Comparison of ENCODE assay signal across 13 cellular contexts in the genomic region with DNA sequence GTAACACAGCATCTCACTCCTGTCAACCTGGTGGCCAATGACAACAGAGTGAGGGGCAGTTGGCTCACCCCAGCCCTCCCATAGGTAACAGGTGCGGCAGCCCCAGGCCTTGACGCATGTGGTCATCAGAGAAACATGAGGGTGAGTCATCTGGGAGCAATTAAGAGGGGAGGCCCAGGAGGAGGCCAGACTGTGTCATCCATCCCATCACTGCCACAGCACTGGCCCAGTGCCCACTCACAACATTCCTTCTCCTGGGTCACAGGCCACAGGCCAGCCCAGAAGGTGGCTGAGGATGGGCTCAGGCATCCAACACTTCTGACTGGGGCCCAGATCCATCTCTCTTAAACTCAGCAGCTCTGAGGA. TPM values are rescaled to one million over a fixed set of nuclear protein-coding genes. Genes with fewer than 3 reads are reported as not detected.
DNase-seq lines count a peak whose midpoint lies in the region; ATAC-seq, FAIRE-seq and TF ChIP-seq lines count a peak whose summit lies in the region.
"Had no signal": no experiment of that assay in that cellular context is flagged by ENCODE, and none has a peak within 500 bp of the region (broad histone marks: within the 10 kb centered on the region; RNA-seq: fewer than 3 reads in every experiment).

No MANE protein-coding gene starts in this region.

- H3K9me3 ChIP-seq in mucosa of descending colon, result no peaks in the 10 kb centered on the region

- intact Hi-C loops in mucosa of descending colon (cut with DNase I, micrococcal nuclease), result loop anchor here (10.0 kb wide), 1 partner anchor 475 kb away; no protein-coding TSS in a partner anchor

- H3K36me3 ChIP-seq in bronchial epithelial cell (ENCODE audit: control insufficient read depth, insufficient read depth, low read length) (no peaks in the 10 kb centered on the region), mucosa of descending colon (ENCODE audit: low read depth) (no peaks in the 10 kb centered on the region)

- no peak for TF ChIP-seq CTCF in bronchial epithelial cell (IDR thresholded peaks at IDR 0.05; ENCODE audit: insufficient read depth, low read length, severe bottlenecking)
- no peak for TF ChIP-seq CTCF in mucosa of descending colon (IDR thresholded peaks at IDR 0.05)

- DNase-seq in DMS53 (lab: John Stamatoyannopoulos, UW) (peak; percentile 59), M059J (ENCODE audit: low read depth) (peak; percentile 97), bronchial epithelial cell (ENCODE audit: low read depth) (peak; percentile 87), mucosa of descending colon (no peak), frontal cortex (ENCODE audit: low spot score in 2 of 2) (no peak), NCI-H526 (lab: John Stamatoyannopoulos, UW) (no peak), NCI-H510A (lab: John Stamatoyannopoulos, UW) (no peak)
- DNase-seq: activated CD8-positive, alpha-beta memory T cell treated with anti-CD3 and anti-CD28 coated beads, Interleukin-2, amount 10 ng/mL, durations not matched to agents 7 days and 5 days; central memory CD4-positive, alpha-beta T cell; hypothalamus; NCI-H2029 treated with DMSO at 0.1 percent for 48 hours had no signal

- H3K4me1 ChIP-seq in mucosa of descending colon (ENCODE audit: low read depth), result peaks cover 7% of the 10 kb centered on the region

- ATAC-seq in mucosa of descending colon, result peak; percentile 29
- ATAC-seq in GM18909 (IDR thresholded peaks at IDR 0.05; ENCODE audit: poor library complexity, unreplicated experiment), result no peak
- ATAC-seq: activated CD8-positive, alpha-beta memory T cell treated with anti-CD3 and anti-CD28 coated beads, Interleukin-2, amount 10 ng/mL, durations not matched to agents 7 days and 5 days had no signal

- FAIRE-seq in bronchial epithelial cell (lab: Jason Lieb, UNC) (no peak), frontal cortex (lab: Jason Lieb, UNC) (no peak)

- no peak overlapping the region for H3K4me3 ChIP-seq in bronchial epithelial cell (ENCODE audit: low read depth, low read length)
- no peak overlapping the region for H3K4me3 ChIP-seq in mucosa of descending colon

- H3K27me3 ChIP-seq in bronchial epithelial cell (ENCODE audit: control insufficient read depth, insufficient read depth, low read length), result peaks cover 2% of the 10 kb centered on the region

RNA-seq across cellular contexts. Expression of a gene that starts 17.1 kb away (rescaled TPM):
- total RNA-seq in M059J (2014; rRNA removed; shearing (Covaris generic)), result not detected in 2 replicates
- total RNA-seq in bronchial epithelial cell, result not detected in 2 replicates
- total RNA-seq in mucosa of descending colon, result not detected
- not detected for total RNA-seq in frontal cortex
- total RNA-seq: activated CD8-positive, alpha-beta memory T cell treated with anti-CD3 and anti-CD28 coated beads, Interleukin-2, amount 10 ng/mL, durations not matched to agents 7 days and 5 days; neural crest cell had no signal

RNA-seq across cellular contexts. Expression of a gene that starts 33.3 kb away (rescaled TPM):
- not detected in 2 replicates for total RNA-seq in M059J (2014; rRNA removed; shearing (Covaris generic))
- total RNA-seq in bronchial epithelial cell (not detected in 2 replicates), mucosa of descending colon (not detected), frontal cortex (not detected)
- total RNA-seq: activated CD8-positive, alpha-beta memory T cell treated with anti-CD3 and anti-CD28 coated beads, Interleukin-2, amount 10 ng/mL, durations not matched to agents 7 days and 5 days; neural crest cell had no signal

Comparison
In these comparisons a context has a peak if more than half of its experiments do, and no peak if none do; other contexts are left out.
1. DNase-seq: peak in DMS53 (single experiment), M059J (single experiment) and bronchial epithelial cell (single experiment); none in mucosa of descending colon (0 of 3), frontal cortex (0 of 2), NCI-H526 (0 of 2) and NCI-H510A (single experiment).